21 cellular contexts compared by ENCODE assay signal in genomic region chr10:100122780-100123179, GRCh38. TPM values are rescaled to one million over a fixed set of nuclear protein-coding genes. Genes with fewer than 3 reads are reported as not detected.
A peak's percentile ranks its signal among the peaks of the same experiment; 100 is the strongest.
DNase-seq lines count a peak whose midpoint lies in the region; ATAC-seq and TF ChIP-seq lines count a peak whose summit lies in the region.
"Had no signal": no experiment of that assay in that cellular context is flagged by ENCODE, and none has a peak within 500 bp of the region (broad histone marks: within the 10 kb centered on the region; RNA-seq: fewer than 3 reads in every experiment).

No MANE protein-coding gene starts in this region.

- H3K4me3 ChIP-seq in GM23338 (no peak overlapping the region), smooth muscle cell (no peak overlapping the region)
- H3K4me3 ChIP-seq: SJSA1 had no signal

- ATAC-seq in activated T-cell treated with anti-CD3 and anti-CD28 coated beads, Interleukin-2, amount 50 U/mL, for 72 hours (replicated peaks in 1 of 2): no peak
- ATAC-seq in GM23338 (no peak), HG03095 (IDR thresholded peaks at IDR 0.05; ENCODE audit: unreplicated experiment) (no peak)
- ATAC-seq in stimulated activated naive CD8-positive, alpha-beta T cell treated with anti-CD3 and anti-CD28 coated beads, Interleukin-15, Interleukin-2, amounts not matched to agents 100 U/mL and 50 U/mL, for 24 hours: no peak
- ATAC-seq: PC-3 had no signal

- H3K27me3 ChIP-seq in GM23338 (ENCODE audit: insufficient read depth) (no peaks in the 10 kb centered on the region), smooth muscle cell (ENCODE audit: low read depth) (no peaks in the 10 kb centered on the region)
- H3K27me3 ChIP-seq: SJSA1 had no signal

- no peak for DNase-seq in activated T-cell treated with anti-CD3 and anti-CD28 coated beads, Interleukin-2, amount 50 U/mL, for 72 hours
- DNase-seq in activated T-cell treated with anti-CD3 and anti-CD28 coated beads, Interleukin-2, amount 50 U/mL, for 48 hours: no peak
- DNase-seq in GM23338 (ENCODE audit: low spot score) (no peak), smooth muscle cell (lab: John Stamatoyannopoulos, UW; ENCODE audit: unreplicated experiment) (no peak)
- DNase-seq in T-helper 2 cell treated with Interferon-gamma antibody and Interleukin-4, amounts not matched to agents 5 μg/mL and 100 μg/mL, for 36 hours (ENCODE audit: low spot score): no peak
- DNase-seq in stimulated activated naive CD8-positive, alpha-beta T cell treated with anti-CD3 and anti-CD28 coated beads, Interleukin-15, Interleukin-2, amounts not matched to agents 100 U/mL and 50 U/mL, for 24 hours: no peak
- DNase-seq: COR-L47, HFFc6, NCI-H1436 treated with DMSO at 0.1 percent for 48 hours, NCI-H2029 treated with DMSO at 0.1 percent for 48 hours, NCI-H2171 treated with DMSO at 0.1 percent for 48 hours, NCI-H510A, NCI-H774, PC-3 had no signal

- H3K79me2 ChIP-seq in GM23338 (replicated peaks; ENCODE audit: insufficient read depth): no peaks in the 10 kb centered on the region
- H3K79me2 ChIP-seq in smooth muscle cell (ENCODE audit: low read depth): no peaks in the 10 kb centered on the region

- peak overlapping the region; percentile 73 for H3K27ac Mint-ChIP-seq in activated T-cell treated with anti-CD3 and anti-CD28 coated beads, Interleukin-2, amount 50 U/mL, for 72 hours
- H3K27ac Mint-ChIP-seq in GM23338: no peak overlapping the region
- H3K27ac Mint-ChIP-seq in T-helper 2 cell treated with Interferon-gamma antibody and Interleukin-4, amounts not matched to agents 5 μg/mL and 100 μg/mL, for 36 hours: peak overlapping the region; percentile 62
- H3K27ac Mint-ChIP-seq: HFFc6 had no signal

- TF ChIP-seq CTCF in GM23338 (conservative IDR thresholded peaks at IDR 0.05; ENCODE audit: low read depth in 2 of 2) (no peak), smooth muscle cell (IDR thresholded peaks at IDR 0.05; ENCODE audit: borderline replicate concordance, insufficient read depth, poor library complexity, severe bottlenecking) (no peak)

- no peaks in the 10 kb centered on the region for H3K4me1 ChIP-seq in GM23338 (ENCODE audit: insufficient read depth)
- H3K4me1 ChIP-seq in smooth muscle cell (ENCODE audit: low read depth): no peaks in the 10 kb centered on the region
- H3K4me1 ChIP-seq: SJSA1 had no signal

- no peaks in the 10 kb centered on the region for H3K36me3 Mint-ChIP-seq in activated T-cell treated with anti-CD3 and anti-CD28 coated beads, Interleukin-2, amount 50 U/mL, for 72 hours (ENCODE audit: insufficient read depth in 2 of 2)
- no peaks in the 10 kb centered on the region for H3K36me3 Mint-ChIP-seq in GM23338 (ENCODE audit: low read depth)
- no peaks in the 10 kb centered on the region for H3K36me3 Mint-ChIP-seq in T-helper 2 cell treated with Interferon-gamma antibody and Interleukin-4, amounts not matched to agents 5 μg/mL and 100 μg/mL, for 36 hours (ENCODE audit: low read depth)
- H3K36me3 Mint-ChIP-seq: CD14-positive monocyte had no signal

- H2AFZ ChIP-seq in GM23338 (peak overlapping the region; percentile 83), smooth muscle cell (ENCODE audit: low read depth) (peak overlapping the region; percentile 75)

- no peaks in the 10 kb centered on the region for H4K20me1 ChIP-seq in GM23338 (replicated peaks; ENCODE audit: insufficient read depth)
- no peaks in the 10 kb centered on the region for H4K20me1 ChIP-seq in smooth muscle cell (ENCODE audit: low read depth)

- H3K9me2 ChIP-seq in GM23338 (ENCODE audit: insufficient read depth): no peaks in the 10 kb centered on the region

- peaks cover 23% of the 10 kb centered on the region for H3K27me3 Mint-ChIP-seq in activated T-cell treated with anti-CD3 and anti-CD28 coated beads, Interleukin-2, amount 50 U/mL, for 72 hours (ENCODE audit: low read depth)
- peaks cover 2% of the 10 kb centered on the region for H3K27me3 Mint-ChIP-seq in GM23338 (ENCODE audit: insufficient read depth, low read depth, poor library complexity)
- peaks cover 7% of the 10 kb centered on the region for H3K27me3 Mint-ChIP-seq in T-helper 2 cell treated with Interferon-gamma antibody and Interleukin-4, amounts not matched to agents 5 μg/mL and 100 μg/mL, for 36 hours (ENCODE audit: low read depth)

- H3F3A ChIP-seq in GM23338 (replicated peaks; ENCODE audit: low read depth): no peaks in the 10 kb centered on the region
- no peaks in the 10 kb centered on the region for H3F3A ChIP-seq in smooth muscle cell (ENCODE audit: low read depth)

- H3K27ac ChIP-seq in GM23338 (ENCODE audit: low read depth): no peak overlapping the region
- H3K27ac ChIP-seq in smooth muscle cell (ENCODE audit: low read depth): no peak overlapping the region
- H3K27ac ChIP-seq: RWPE1, SJSA1 had no signal

- peak overlapping the region in 1 of 2 donors; percentile 64 for H3K4me3 Mint-ChIP-seq in activated T-cell treated with anti-CD3 and anti-CD28 coated beads, Interleukin-2, amount 50 U/mL, for 72 hours
- no peak overlapping the region for H3K4me3 Mint-ChIP-seq in GM23338
- peak overlapping the region; percentile 72 for H3K4me3 Mint-ChIP-seq in T-helper 2 cell treated with Interferon-gamma antibody and Interleukin-4, amounts not matched to agents 5 μg/mL and 100 μg/mL, for 36 hours
- H3K4me3 Mint-ChIP-seq: CD14-positive monocyte, HFFc6 had no signal

- no peak overlapping the region for H3K4me2 ChIP-seq in GM23338
- peak overlapping the region; percentile 62 for H3K4me2 ChIP-seq in smooth muscle cell

- no peaks in the 10 kb centered on the region for H3K9me3 Mint-ChIP-seq in activated T-cell treated with anti-CD3 and anti-CD28 coated beads, Interleukin-2, amount 50 U/mL, for 72 hours
- H3K9me3 Mint-ChIP-seq in GM23338: no peaks in the 10 kb centered on the region
- H3K9me3 Mint-ChIP-seq in T-helper 2 cell treated with Interferon-gamma antibody and Interleukin-4, amounts not matched to agents 5 μg/mL and 100 μg/mL, for 36 hours: no peaks in the 10 kb centered on the region
- H3K9me3 Mint-ChIP-seq: HFFc6 had no signal

- H3K36me3 ChIP-seq in GM23338 (ENCODE audit: insufficient read depth) (no peaks in the 10 kb centered on the region), smooth muscle cell (ENCODE audit: low read depth) (no peaks in the 10 kb centered on the region)
- H3K36me3 ChIP-seq: SJSA1 had no signal

- H3K9me3 ChIP-seq in smooth muscle cell (replicated peaks; ENCODE audit: low read depth): no peaks in the 10 kb centered on the region
- H3K9me3 ChIP-seq: SJSA1 had no signal

- no peak overlapping the region for H3K9ac ChIP-seq in smooth muscle cell (ENCODE audit: low read depth)

- peaks cover 12% of the 10 kb centered on the region for H3K4me1 Mint-ChIP-seq in activated T-cell treated with anti-CD3 and anti-CD28 coated beads, Interleukin-2, amount 50 U/mL, for 72 hours (ENCODE audit: low read depth)
- H3K4me1 Mint-ChIP-seq in GM23338: no peaks in the 10 kb centered on the region
- peaks cover 15% of the 10 kb centered on the region for H3K4me1 Mint-ChIP-seq in T-helper 2 cell treated with Interferon-gamma antibody and Interleukin-4, amounts not matched to agents 5 μg/mL and 100 μg/mL, for 36 hours (ENCODE audit: low read depth)
- H3K4me1 Mint-ChIP-seq: CD14-positive monocyte had no signal

TF ChIP-seq in GM23338, 12 proteins besides CTCF, POLR2A, EP300 and RAD21:
- TF ChIP-seq JUNB (IDR thresholded peaks at IDR 0.05; ENCODE audit: unreplicated experiment) (no peak), NANOG (IDR thresholded peaks at IDR 0.05; ENCODE audit: borderline replicate concordance) (no peak), POLR2AphosphoS5 (IDR thresholded peaks at IDR 0.05; ENCODE audit: low read depth) (no peak)

RNA-seq across cellular contexts. Expression of gene CPN1, which starts 41.1 kb away (rescaled TPM):
- total RNA-seq in activated T-cell treated with anti-CD3 and anti-CD28 coated beads, Interleukin-2, amount 50 U/mL, for 72 hours: not detected
- total RNA-seq in GM23338 (2014; rRNA removed; shearing (Covaris generic)): not detected in 2 replicates
- polyA plus RNA-seq in GM23338 (2016; fragmentation: Nextera tagmentation; extraction: Ambion mirVana) (0.32 TPM in 1 of 2 replicates, not detected in the other), smooth muscle cell (not detected in 2 replicates)
- total RNA-seq in smooth muscle cell: not detected in 2 replicates
- total RNA-seq: A673, H4, HFFc6, LHCN-M2, PC-3, SJSA1 had no signal
- polyA plus RNA-seq: CD14-positive monocyte had no signal
